ENCODE assay signal across 27 cellular contexts in genomic region chr1:7921766-7922165, GRCh38. TPM values are rescaled to one million over a fixed set of nuclear protein-coding genes. Genes with fewer than 3 reads are reported as not detected.
DNase-seq lines count a peak whose midpoint lies in the region; ATAC-seq and TF ChIP-seq lines count a peak whose summit lies in the region.
"Had no signal": no experiment of that assay in that cellular context is flagged by ENCODE, and none has a peak within 500 bp of the region (broad histone marks: within the 10 kb centered on the region; RNA-seq: fewer than 3 reads in every experiment).

No MANE protein-coding gene starts in this region.

- intact Hi-C loops in activated CD8-positive, alpha-beta T cell treated with anti-CD3 and anti-CD28 coated beads for 36 hours (cut with micrococcal nuclease) = no loop called here

- no peak for ATAC-seq in activated CD8-positive, alpha-beta T cell treated with anti-CD3 and anti-CD28 coated beads for 36 hours
- no peak for ATAC-seq in activated CD8-positive, alpha-beta T cell treated with anti-CD3 and anti-CD28 coated beads, Interleukin-2, amount 10 ng/mL, durations not matched to agents 7 days and 5 days
- ATAC-seq in stimulated activated effector memory CD8-positive, alpha-beta T cell treated with anti-CD3 and anti-CD28 coated beads, Interleukin-12 subunit alpha, Interleukin-12 subunit beta, amount 100 ng/mL, for 72 hours = no peak
- ATAC-seq in GM18498 (IDR thresholded peaks at IDR 0.05; ENCODE audit: unreplicated experiment) (no peak), GM21717 (IDR thresholded peaks at IDR 0.05; ENCODE audit: unreplicated experiment) (no peak), HG02588 (IDR thresholded peaks at IDR 0.05; ENCODE audit: unreplicated experiment) (no peak)
- ATAC-seq: T-helper 17 cell had no signal

- CTCF ChIA-PET in activated CD8-positive, alpha-beta T cell treated with anti-CD3 and anti-CD28 coated beads for 36 hours (lab: Charles Lee) = interaction anchor here (1.0 to 1.1 kb wide), 3 partner anchors 16 to 140 kb away, joined by 3 to 4 read pairs (median 3); no protein-coding TSS in a partner anchor
- CTCF ChIA-PET in activated CD8-positive, alpha-beta T cell treated with anti-CD3 and anti-CD28 coated beads, Interleukin-2, amount 10 ng/mL, durations not matched to agents 7 days and 5 days (lab: Charles Lee) = interaction anchor here (1.2 to 2.6 kb wide), 2 partner anchors 20 to 27 kb away, joined by 3 to 10 read pairs; no protein-coding TSS in a partner anchor

- H3K27me3 Mint-ChIP-seq in activated CD8-positive, alpha-beta T cell treated with anti-CD3 and anti-CD28 coated beads for 36 hours = no peaks in the 10 kb centered on the region
- H3K27me3 Mint-ChIP-seq in activated CD8-positive, alpha-beta T cell treated with anti-CD3 and anti-CD28 coated beads, Interleukin-2, amount 10 ng/mL, durations not matched to agents 7 days and 5 days (ENCODE audit: low read depth) = no peaks in the 10 kb centered on the region

- peak overlapping the region; percentile 19 for H3K27ac Mint-ChIP-seq in activated CD8-positive, alpha-beta T cell treated with anti-CD3 and anti-CD28 coated beads for 36 hours
- no peak overlapping the region for H3K27ac Mint-ChIP-seq in activated CD8-positive, alpha-beta T cell treated with anti-CD3 and anti-CD28 coated beads, Interleukin-2, amount 10 ng/mL, durations not matched to agents 7 days and 5 days
- H3K27ac Mint-ChIP-seq in stimulated activated effector memory CD8-positive, alpha-beta T cell treated with anti-CD3 and anti-CD28 coated beads, Interleukin-12 subunit alpha, Interleukin-12 subunit beta, amount 100 ng/mL, for 72 hours = peak overlapping the region; percentile 70
- H3K27ac Mint-ChIP-seq: T-helper 17 cell had no signal

- DNase-seq in activated CD8-positive, alpha-beta T cell treated with anti-CD3 and anti-CD28 coated beads for 36 hours = no peak
- no peak for DNase-seq in activated CD8-positive, alpha-beta T cell treated with anti-CD3 and anti-CD28 coated beads, Interleukin-2, amount 10 ng/mL, durations not matched to agents 7 days and 5 days
- DNase-seq in RPMI7951 (ENCODE audit: low read depth) (peak; percentile 15), cerebellum (ENCODE audit: low spot score) (peak; percentile 63)
- no peak for DNase-seq in stimulated activated effector memory CD8-positive, alpha-beta T cell treated with anti-CD3 and anti-CD28 coated beads, Interleukin-12 subunit alpha, Interleukin-12 subunit beta, amount 100 ng/mL, for 72 hours (ENCODE audit: low spot score in 2 of 2)
- DNase-seq: activated CD4-positive, alpha-beta T cell treated with anti-CD3 and anti-CD28 coated beads, Interleukin-2, amount 50 U/mL, for 1 hour; activated CD8-positive, alpha-beta memory T cell treated with anti-CD3 and anti-CD28 coated beads, Interleukin-2, amount 50 U/mL, for 4 hours; activated naive CD4-positive, alpha-beta T cell; anterior cingulate cortex; BE2C; DMS79; effector CD4-positive, alpha-beta T cell; erythroblast; GOT3; kidney glomerular epithelial cell; NCI-H1417; NCI-H510A treated with DMSO at 0.1 percent for 48 hours; NK-92 treated with Interleukin-12 subunit alpha and Interleukin-12 subunit beta, amount 100 ng/mL, for 24 hours; nucleus accumbens; SJCRH30; stimulated activated CD4-positive, alpha-beta T cell treated with anti-CD3 and anti-CD28 coated beads, Interleukin-4, amount 100 ng/mL, for 4 hours; stomach; T-helper 17 cell had no signal

- no peak for TF ChIP-seq CTCF in activated CD8-positive, alpha-beta T cell treated with anti-CD3 and anti-CD28 coated beads for 36 hours (IDR thresholded peaks at IDR 0.05)

- no peaks in the 10 kb centered on the region for H3K9me3 Mint-ChIP-seq in activated CD8-positive, alpha-beta T cell treated with anti-CD3 and anti-CD28 coated beads for 36 hours
- H3K9me3 Mint-ChIP-seq in activated CD8-positive, alpha-beta T cell treated with anti-CD3 and anti-CD28 coated beads, Interleukin-2, amount 10 ng/mL, durations not matched to agents 7 days and 5 days (ENCODE audit: insufficient read depth) = no peaks in the 10 kb centered on the region
- no peaks in the 10 kb centered on the region for H3K9me3 Mint-ChIP-seq in stimulated activated effector memory CD8-positive, alpha-beta T cell treated with anti-CD3 and anti-CD28 coated beads, Interleukin-12 subunit alpha, Interleukin-12 subunit beta, amount 100 ng/mL, for 72 hours

- POLR2A ChIA-PET in activated CD8-positive, alpha-beta T cell treated with anti-CD3 and anti-CD28 coated beads for 36 hours (lab: Charles Lee) = interaction anchor here (6.8 to 9.1 kb wide), 2 partner anchors 10 to 18 kb away, joined by 32 to 65 read pairs; partner anchors contain the start of gene TNFRSF9
- POLR2A ChIA-PET in activated CD8-positive, alpha-beta T cell treated with anti-CD3 and anti-CD28 coated beads, Interleukin-2, amount 10 ng/mL, durations not matched to agents 7 days and 5 days (lab: Charles Lee) = interaction anchor here (0.9 to 1.2 kb wide), 2 partner anchors 18 to 40 kb away, joined by 3 to 5 read pairs; partner anchors contain the start of gene PARK7

- H3K4me1 Mint-ChIP-seq in activated CD8-positive, alpha-beta T cell treated with anti-CD3 and anti-CD28 coated beads for 36 hours (ENCODE audit: low read depth) = peaks cover 64% of the 10 kb centered on the region
- H3K4me1 Mint-ChIP-seq in activated CD8-positive, alpha-beta T cell treated with anti-CD3 and anti-CD28 coated beads, Interleukin-2, amount 10 ng/mL, durations not matched to agents 7 days and 5 days (ENCODE audit: low read depth) = peaks cover 12% of the 10 kb centered on the region
- peaks cover 54% of the 10 kb centered on the region for H3K4me1 Mint-ChIP-seq in stimulated activated effector memory CD8-positive, alpha-beta T cell treated with anti-CD3 and anti-CD28 coated beads, Interleukin-12 subunit alpha, Interleukin-12 subunit beta, amount 100 ng/mL, for 72 hours

- H3K36me3 Mint-ChIP-seq in activated CD8-positive, alpha-beta T cell treated with anti-CD3 and anti-CD28 coated beads for 36 hours (ENCODE audit: low read depth) = peaks cover 70% of the 10 kb centered on the region
- peaks cover 3% of the 10 kb centered on the region for H3K36me3 Mint-ChIP-seq in activated CD8-positive, alpha-beta T cell treated with anti-CD3 and anti-CD28 coated beads, Interleukin-2, amount 10 ng/mL, durations not matched to agents 7 days and 5 days (ENCODE audit: low read depth)
- peaks cover 100% of the 10 kb centered on the region for H3K36me3 Mint-ChIP-seq in stimulated activated effector memory CD8-positive, alpha-beta T cell treated with anti-CD3 and anti-CD28 coated beads, Interleukin-12 subunit alpha, Interleukin-12 subunit beta, amount 100 ng/mL, for 72 hours

- H3K4me3 Mint-ChIP-seq in activated CD8-positive, alpha-beta T cell treated with anti-CD3 and anti-CD28 coated beads for 36 hours = no peak overlapping the region
- H3K4me3 Mint-ChIP-seq in activated CD8-positive, alpha-beta T cell treated with anti-CD3 and anti-CD28 coated beads, Interleukin-2, amount 10 ng/mL, durations not matched to agents 7 days and 5 days = no peak overlapping the region
- no peak overlapping the region for H3K4me3 Mint-ChIP-seq in stimulated activated effector memory CD8-positive, alpha-beta T cell treated with anti-CD3 and anti-CD28 coated beads, Interleukin-12 subunit alpha, Interleukin-12 subunit beta, amount 100 ng/mL, for 72 hours
- H3K4me3 Mint-ChIP-seq: T-helper 17 cell had no signal

RNA-seq across cellular contexts. Expression of gene TNFRSF9, which starts 18.9 kb away (rescaled TPM):
- total RNA-seq in activated CD8-positive, alpha-beta T cell treated with anti-CD3 and anti-CD28 coated beads for 36 hours = 100 to 1,000 TPM; 214 to 219 TPM
- total RNA-seq in activated CD8-positive, alpha-beta T cell treated with anti-CD3 and anti-CD28 coated beads, Interleukin-2, amount 10 ng/mL, durations not matched to agents 7 days and 5 days = 1 to 10 TPM in 1 of 2 experiments, under 1 TPM in 1; 0.94 to 1.3 TPM
- total RNA-seq in RPMI7951 (2014; rRNA removed; shearing (Covaris generic)) = 4.1 and 4.2 TPM in 2 replicates
- not detected for total RNA-seq in cerebellum
- total RNA-seq: frontal cortex, SJCRH30 had no signal

RNA-seq across cellular contexts. Expression of gene PARK7, which starts 39.7 kb away (rescaled TPM):
- 100 to 1,000 TPM; 539 to 552 TPM for total RNA-seq in activated CD8-positive, alpha-beta T cell treated with anti-CD3 and anti-CD28 coated beads for 36 hours
- total RNA-seq in activated CD8-positive, alpha-beta T cell treated with anti-CD3 and anti-CD28 coated beads, Interleukin-2, amount 10 ng/mL, durations not matched to agents 7 days and 5 days = 100 to 1,000 TPM; 296 to 302 TPM
- total RNA-seq in RPMI7951 (2014; rRNA removed; shearing (Covaris generic)) = 382 and 422 TPM in 2 replicates
- total RNA-seq in cerebellum = 80.4 TPM

Comparison
In these comparisons a context has a peak if more than half of its experiments do, and no peak if none do; other contexts are left out.
1. RNA of gene TNFRSF9, which starts 18.9 kb away (total RNA-seq): 214 to 219 TPM in activated CD8-positive, alpha-beta T cell treated with anti-CD3 and anti-CD28 coated beads for 36 hours; 4.1 to 4.2 TPM in RPMI7951, 0.94 to 1.3 TPM in activated CD8-positive, alpha-beta T cell treated with anti-CD3 and anti-CD28 coated beads, Interleukin-2, amount 10 ng/mL, durations not matched to agents 7 days and 5 days and not detected in cerebellum (single experiment); every median in the first group is over 10 times any median in the second.
2. DNase-seq: peak in RPMI7951 (single experiment) and cerebellum (single experiment); none in activated CD8-positive, alpha-beta T cell treated with anti-CD3 and anti-CD28 coated beads for 36 hours (single experiment), activated CD8-positive, alpha-beta T cell treated with anti-CD3 and anti-CD28 coated beads, Interleukin-2, amount 10 ng/mL, durations not matched to agents 7 days and 5 days (single experiment) and stimulated activated effector memory CD8-positive, alpha-beta T cell treated with anti-CD3 and anti-CD28 coated beads, Interleukin-12 subunit alpha, Interleukin-12 subunit beta, amount 100 ng/mL, for 72 hours (0 of 2).